In genomic region chr11:74466916-74467885, GRCh38 we compare ENCODE assay signal across 10 cellular contexts. TPM values are rescaled to one million over a fixed set of nuclear protein-coding genes. Genes with fewer than 3 reads are reported as not detected.
DNase-seq lines count a peak whose midpoint lies in the region; ATAC-seq and TF ChIP-seq lines count a peak whose summit lies in the region.
"Had no signal": no experiment of that assay in that cellular context is flagged by ENCODE, and none has a peak within 500 bp of the region (broad histone marks: within the 10 kb centered on the region; RNA-seq: fewer than 3 reads in every experiment).

A gene with protein sequence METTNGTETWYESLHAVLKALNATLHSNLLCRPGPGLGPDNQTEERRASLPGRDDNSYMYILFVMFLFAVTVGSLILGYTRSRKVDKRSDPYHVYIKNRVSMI (minus strand): TSS chr11:74467549. CDS start chr11:74457563, 9,986 bp downstream.

- H3K27me3 ChIP-seq in BJ (ENCODE audit: control insufficient read depth, insufficient read depth, low read length) = peaks cover 22% of the 10 kb centered on the region
- H3K27me3 ChIP-seq in right cardiac atrium (ENCODE audit: control insufficient read depth, insufficient read depth) = no peaks in the 10 kb centered on the region
- H3K27me3 ChIP-seq in PC-9 (ENCODE audit: insufficient read depth, low read depth) = no peaks in the 10 kb centered on the region

- H3K36me3 ChIP-seq in BJ (ENCODE audit: control insufficient read depth, insufficient read depth, low read length) (no peaks in the 10 kb centered on the region), PC-9 (ENCODE audit: low read depth) (no peaks in the 10 kb centered on the region)

- CTCF ChIA-PET in BJ (lab: Yijun Ruan, JAX) = interaction anchor here (1.2 to 3.6 kb wide), 5 partner anchors 8 to 104 kb away, joined by 3 to 13 read pairs (median 3); no protein-coding TSS in a partner anchor
- CTCF ChIA-PET in PC-9 (lab: Charles Lee) = interaction anchor here (0.6 kb wide), 1 partner anchor 841 kb away, joined by 4 read pairs; no protein-coding TSS in a partner anchor

- H2AFZ ChIP-seq in PC-9 = no peak within 1 kb of the TSS

- BruUV-seq in PC-9 (replicated peaks; lab: Mats Ljungman, UMichigan) = no TSS peak

- 5 to 7% (median 5%) methylated on average over 60 to 62 of the region's 62 CpGs for WGBS in adipose tissue, 3 donors
- WGBS in right cardiac atrium = 8% methylated on average over 62 of the region's 62 CpGs

- no peak within 1 kb of the TSS for H3K4me2 ChIP-seq in PC-9

- H3K4me3 ChIP-seq in BJ (ENCODE audit: low read depth, low read length) (peak within 1 kb of the TSS; percentile 39), right cardiac atrium (ENCODE audit: low read length) (peak within 1 kb of the TSS; percentile 72), PC-9 (no peak within 1 kb of the TSS)

- no peak for TF ChIP-seq CTCF in BJ (IDR thresholded peaks at IDR 0.05; ENCODE audit: insufficient read depth, low read depth, low read length)
- no peak for TF ChIP-seq CTCF in PC-9 (conservative IDR thresholded peaks at IDR 0.05)

- no peaks in the 10 kb centered on the region for H4K20me1 ChIP-seq in PC-9 (ENCODE audit: insufficient read depth)

- no peaks in the 10 kb centered on the region for H3K9me2 ChIP-seq in PC-9 (ENCODE audit: insufficient read depth)

- H3K27ac ChIP-seq in adipose tissue (ENCODE audit: low read depth, low read length) = no peak within 1 kb of the TSS
- peak within 1 kb of the TSS; percentile 18 for H3K27ac ChIP-seq in right cardiac atrium (ENCODE audit: low read length)
- H3K27ac ChIP-seq in PC-9 = no peak within 1 kb of the TSS

- POLR2A ChIA-PET in BJ (lab: Charles Lee) (no interaction called here), PC-9 (lab: Charles Lee; ENCODE audit: unreplicated experiment) (no interaction called here)

- H3F3A ChIP-seq in PC-9 (ENCODE audit: insufficient read depth, low read depth) = no peaks in the 10 kb centered on the region; the same call in 1 of the 2 replicates

- intact Hi-C loops in right cardiac atrium (cut with DNase I) (no loop called here), posterior cingulate gyrus (cut with DNase I) (no loop called here), PC-9 (cut with micrococcal nuclease; ENCODE audit: unreplicated experiment) (no loop called here)

- peak; percentile 93 to 95 for ATAC-seq in right cardiac atrium

- DNase-seq in BJ (ENCODE audit: low read depth) (no peak), right cardiac atrium (peak; percentile 61 to 90 (median 89)), posterior cingulate gyrus (peak in 7 of 10 donors; percentile 14 to 85 (median 36)), NCI-H774 (lab: John Stamatoyannopoulos, UW) (no peak), SKM-1 treated with dmso at 0.1 percent for 144 hours (lab: John Stamatoyannopoulos, UW; ENCODE audit: unreplicated experiment) (no peak), PC-9 (no peak)
- no peak for DNase-seq in activated naive CD4-positive, alpha-beta T cell (lab: John Stamatoyannopoulos, UW)
- DNase-seq: activated CD4-positive, alpha-beta memory T cell treated with anti-CD3 and anti-CD28 coated beads, Interleukin-2, amount 10 ng/mL, durations not matched to agents 7 days and 5 days had no signal

- H3K79me2 ChIP-seq in PC-9 (ENCODE audit: low read depth) = no peaks in the 10 kb centered on the region

- H3K9me3 ChIP-seq in right cardiac atrium (ENCODE audit: control insufficient read depth, low read length) (no peaks in the 10 kb centered on the region), PC-9 (ENCODE audit: insufficient read depth, low read depth) (no peaks in the 10 kb centered on the region)

- H3K4me1 ChIP-seq in right cardiac atrium (ENCODE audit: control insufficient read depth, insufficient read depth, low read length) (peaks cover 4% of the 10 kb centered on the region), PC-9 (replicated peaks; ENCODE audit: insufficient read depth) (peaks cover 10% of the 10 kb centered on the region)

RNA-seq across cellular contexts. Expression of the gene that starts here (rescaled TPM):
- polyA plus RNA-seq in BJ (2011; rRNA removed) (0.72 and 0.94 TPM in 2 replicates), adipose tissue (10 to 100 TPM in 2 of 3 donors, 1 to 10 TPM in 1; 7.1 to 15.7 (median 11.0) TPM), right cardiac atrium (2.2 TPM)
- 0.46 and 0.95 TPM in 2 replicates for polyA minus RNA-seq in BJ (2011; rRNA and poly(A)+ RNA removed)
- total RNA-seq in right cardiac atrium (1 to 10 TPM; 3.8 to 7.4 (median 4.8) TPM), PC-9 (2021) (0.28 and 0.52 TPM in 2 replicates)
- total RNA-seq: activated CD4-positive, alpha-beta memory T cell treated with anti-CD3 and anti-CD28 coated beads, Interleukin-2, amount 10 ng/mL, durations not matched to agents 7 days and 5 days; HT1080 had no signal

Comparison
In these comparisons a context has a peak if more than half of its experiments do, and no peak if none do; other contexts are left out.
1. DNase-seq: peak in right cardiac atrium (3 of 3) and posterior cingulate gyrus (7 of 10); none in BJ (single experiment), NCI-H774 (single experiment), SKM-1 treated with dmso at 0.1 percent for 144 hours (single experiment), activated naive CD4-positive, alpha-beta T cell (0 of 4) and PC-9 (0 of 2).